ENCODE assay signal across 32 cellular contexts in genomic region chr12:66020481-66020880, GRCh38.
"Had no signal": no experiment of that assay in that cellular context is flagged by ENCODE, and none has a peak within 500 bp of the region (broad histone marks: within the 10 kb centered on the region; RNA-seq: fewer than 3 reads in every experiment).

No MANE protein-coding gene starts in this region.

- ATAC-seq: activated CD8-positive, alpha-beta T cell treated with anti-CD3 and anti-CD28 coated beads for 36 hours; activated naive CD8-positive, alpha-beta T cell treated with anti-CD3 and anti-CD28 coated beads, Interleukin-2, amount 50 U/mL, for 24 hours; T-cell; T-helper 17 cell had no signal

- H3K27me3 Mint-ChIP-seq: activated naive CD4-positive, alpha-beta T cell treated with anti-CD3 and anti-CD28 coated beads, Interleukin-2, amount 10 ng/mL, durations not matched to agents 7 days and 5 days had no signal

- H3K27ac ChIP-seq: ascending aorta, cardiac muscle cell, VCaP had no signal

- H3K27ac Mint-ChIP-seq: activated B cell treated with CpG ODN at 0.5 μM for 24 hours; activated CD4-positive, alpha-beta memory T cell treated with anti-CD3 and anti-CD28 coated beads for 36 hours; activated CD4-positive, alpha-beta T cell treated with anti-CD3 and anti-CD28 coated beads, Interleukin-2, amount 10 ng/mL, durations not matched to agents 24 days and 14 days; activated CD8-positive, alpha-beta T cell treated with anti-CD3 and anti-CD28 coated beads for 36 hours; activated naive CD4-positive, alpha-beta T cell treated with anti-CD3 and anti-CD28 coated beads, Interleukin-2, amount 10 ng/mL, durations not matched to agents 7 days and 5 days; activated naive CD4-positive, alpha-beta T cell treated with anti-CD3 and anti-CD28 coated beads, Interleukin-2, amount 50 U/mL, for 24 hours; activated naive CD8-positive, alpha-beta T cell; activated naive CD8-positive, alpha-beta T cell treated with anti-CD3 and anti-CD28 coated beads, Interleukin-2, amount 10 ng/mL, durations not matched to agents 7 days and 5 days; activated naive CD8-positive, alpha-beta T cell treated with anti-CD3 and anti-CD28 coated beads, Interleukin-2, amount 50 U/mL, for 24 hours; activated T-helper 2 cell treated with anti-CD3 and anti-CD28 coated beads, Interferon-gamma antibody, Interleukin-2, Interleukin-4, amounts not matched to agents 10 μg/mL and 5 μg/mL and 100 μg/mL, durations not matched to agents 14 hours and 24 hours and 36 hours; brain; T-cell; T-helper 17 cell had no signal

- DNase-seq: activated B cell treated with CpG ODN at 0.5 μM for 24 hours; activated CD4-positive, alpha-beta memory T cell treated with anti-CD3 and anti-CD28 coated beads for 36 hours; activated CD4-positive, alpha-beta T cell treated with anti-CD3 and anti-CD28 coated beads for 4 hours; activated CD4-positive, alpha-beta T cell treated with anti-CD3 and anti-CD28 coated beads, Interleukin-2, amount 10 ng/mL, durations not matched to agents 24 days and 14 days; activated CD4-positive, alpha-beta T cell treated with anti-CD3 and anti-CD28 coated beads, Interleukin-2, amount 50 U/mL, for 1 hour; activated CD4-positive, alpha-beta T cell treated with anti-CD3 and anti-CD28 coated beads, Interleukin-2, amount 50 U/mL, for 4 hours; activated CD4-positive, CD25-positive, alpha-beta regulatory T cell treated with anti-CD3 and anti-CD28 coated beads, Interleukin-2, amount 50 U/mL, for 72 hours; activated CD8-positive, alpha-beta memory T cell treated with anti-CD3 and anti-CD28 coated beads, Interleukin-2, amount 50 U/mL, for 4 hours; activated CD8-positive, alpha-beta T cell treated with anti-CD3 and anti-CD28 coated beads for 36 hours; activated effector memory CD4-positive, alpha-beta T cell treated with Interleukin-2 at 50 U/mL for 16 hours; activated gamma-delta T cell; activated naive CD4-positive, alpha-beta T cell treated with anti-CD3 and anti-CD28 coated beads, Interleukin-2, amount 10 ng/mL, durations not matched to agents 7 days and 5 days; activated naive CD4-positive, alpha-beta T cell treated with Interleukin-2 at 50 U/mL for 16 hours; activated naive CD8-positive, alpha-beta T cell treated with anti-CD3 and anti-CD28 coated beads, Interleukin-2, amount 10 ng/mL, durations not matched to agents 7 days and 5 days; activated naive CD8-positive, alpha-beta T cell treated with anti-CD3 and anti-CD28 coated beads, Interleukin-2, amount 50 U/mL, for 24 hours; activated T-cell treated with anti-CD3 and anti-CD28 coated beads for 4 hours; activated T-cell treated with anti-CD3 and anti-CD28 coated beads, Interleukin-2, amount 50 U/mL, for 1 hour; activated T-cell treated with anti-CD3 and anti-CD28 coated beads, Interleukin-2, amount 50 U/mL, for 48 hours; amygdala; anterior cingulate cortex; caudate nucleus; T-cell; T-helper 17 cell; T-helper 9 cell had no signal

- H3K36me3 Mint-ChIP-seq: activated CD4-positive, alpha-beta memory T cell treated with anti-CD3 and anti-CD28 coated beads for 36 hours; activated naive CD4-positive, alpha-beta T cell treated with anti-CD3 and anti-CD28 coated beads, Interleukin-2, amount 10 ng/mL, durations not matched to agents 7 days and 5 days; activated naive CD4-positive, alpha-beta T cell treated with anti-CD3 and anti-CD28 coated beads, Interleukin-2, amount 50 U/mL, for 24 hours; activated naive CD8-positive, alpha-beta T cell; activated naive CD8-positive, alpha-beta T cell treated with anti-CD3 and anti-CD28 coated beads, Interleukin-2, amount 10 ng/mL, durations not matched to agents 7 days and 5 days; brain; T-cell had no signal

- H3K4me3 ChIP-seq: ascending aorta, cardiac muscle cell had no signal

- H3K9me3 Mint-ChIP-seq: activated B cell treated with CpG ODN at 0.5 μM for 24 hours; activated CD4-positive, alpha-beta memory T cell treated with anti-CD3 and anti-CD28 coated beads for 36 hours; activated CD4-positive, alpha-beta T cell treated with anti-CD3 and anti-CD28 coated beads, Interleukin-2, amount 10 ng/mL, durations not matched to agents 24 days and 14 days; activated CD8-positive, alpha-beta T cell treated with anti-CD3 and anti-CD28 coated beads for 36 hours; activated naive CD4-positive, alpha-beta T cell treated with anti-CD3 and anti-CD28 coated beads, Interleukin-2, amount 10 ng/mL, durations not matched to agents 7 days and 5 days; activated naive CD4-positive, alpha-beta T cell treated with anti-CD3 and anti-CD28 coated beads, Interleukin-2, amount 50 U/mL, for 24 hours; activated naive CD8-positive, alpha-beta T cell treated with anti-CD3 and anti-CD28 coated beads, Interleukin-2, amount 10 ng/mL, durations not matched to agents 7 days and 5 days; activated naive CD8-positive, alpha-beta T cell treated with anti-CD3 and anti-CD28 coated beads, Interleukin-2, amount 50 U/mL, for 24 hours; activated T-helper 2 cell treated with anti-CD3 and anti-CD28 coated beads, Interferon-gamma antibody, Interleukin-2, Interleukin-4, amounts not matched to agents 10 μg/mL and 5 μg/mL and 100 μg/mL, durations not matched to agents 14 hours and 24 hours and 36 hours; brain; central memory CD8-positive, alpha-beta T cell; T-cell had no signal

- H3K27me3 ChIP-seq: ascending aorta, cardiac muscle cell had no signal

- H3K9me3 ChIP-seq: ascending aorta had no signal

- H3K4me1 Mint-ChIP-seq: activated B cell treated with CpG ODN at 0.5 μM for 24 hours; activated CD4-positive, alpha-beta T cell treated with anti-CD3 and anti-CD28 coated beads, Interleukin-2, amount 10 ng/mL, durations not matched to agents 24 days and 14 days; activated naive CD4-positive, alpha-beta T cell treated with anti-CD3 and anti-CD28 coated beads, Interleukin-2, amount 10 ng/mL, durations not matched to agents 7 days and 5 days; activated naive CD4-positive, alpha-beta T cell treated with anti-CD3 and anti-CD28 coated beads, Interleukin-2, amount 50 U/mL, for 24 hours; activated naive CD8-positive, alpha-beta T cell treated with anti-CD3 and anti-CD28 coated beads, Interleukin-2, amount 10 ng/mL, durations not matched to agents 7 days and 5 days; activated naive CD8-positive, alpha-beta T cell treated with anti-CD3 and anti-CD28 coated beads, Interleukin-2, amount 50 U/mL, for 24 hours; central memory CD8-positive, alpha-beta T cell; T-cell; T-helper 17 cell had no signal

- H3K4me3 Mint-ChIP-seq: activated B cell treated with CpG ODN at 0.5 μM for 24 hours; activated CD4-positive, alpha-beta memory T cell treated with anti-CD3 and anti-CD28 coated beads for 36 hours; activated CD4-positive, alpha-beta T cell treated with anti-CD3 and anti-CD28 coated beads, Interleukin-2, amount 10 ng/mL, durations not matched to agents 24 days and 14 days; activated CD8-positive, alpha-beta T cell treated with anti-CD3 and anti-CD28 coated beads for 36 hours; activated naive CD4-positive, alpha-beta T cell treated with anti-CD3 and anti-CD28 coated beads, Interleukin-2, amount 10 ng/mL, durations not matched to agents 7 days and 5 days; activated naive CD4-positive, alpha-beta T cell treated with anti-CD3 and anti-CD28 coated beads, Interleukin-2, amount 50 U/mL, for 24 hours; activated naive CD8-positive, alpha-beta T cell; activated naive CD8-positive, alpha-beta T cell treated with anti-CD3 and anti-CD28 coated beads, Interleukin-2, amount 10 ng/mL, durations not matched to agents 7 days and 5 days; activated naive CD8-positive, alpha-beta T cell treated with anti-CD3 and anti-CD28 coated beads, Interleukin-2, amount 50 U/mL, for 24 hours; brain; central memory CD8-positive, alpha-beta T cell; T-cell; T-helper 17 cell had no signal

- H3K4me1 ChIP-seq: ascending aorta had no signal

- H3K36me3 ChIP-seq: ascending aorta, cardiac muscle cell had no signal
